Comparison of ENCODE assay signal across 8 cellular contexts in genomic region chrX:75273483-75273882, GRCh38. TPM values are rescaled to one million over a fixed set of nuclear protein-coding genes. Genes with fewer than 3 reads are reported as not detected.
DNase-seq lines count a peak whose midpoint lies in the region; ATAC-seq and TF ChIP-seq lines count a peak whose summit lies in the region.

No MANE protein-coding gene starts in this region.

- intact Hi-C loops in Panc1 (cut with micrococcal nuclease; ENCODE audit: unreplicated experiment), result no loop called here

- H3K27ac ChIP-seq in Panc1 (ENCODE audit: low read length) (peak overlapping the region; percentile 39; the same call in 1 of the 2 replicates), epithelial cell of prostate (peak overlapping the region; percentile 69), neural cell (ENCODE audit: low read length) (no peak overlapping the region)

- CTCF ChIA-PET in Panc1 (lab: Charles Lee), result no interaction called here

- H3K9me2 ChIP-seq in neural cell (ENCODE audit: insufficient read depth, low read length), result no peaks in the 10 kb centered on the region

- no TSS peak for BruUV-seq in Panc1 (replicated peaks; lab: Mats Ljungman, UMichigan)

- no peaks in the 10 kb centered on the region for H3F3A ChIP-seq in neural cell (ENCODE audit: insufficient read depth, low read length, poor library complexity, severe bottlenecking)

- H3K4me3 ChIP-seq in HFF-Myc (replicated peaks; ENCODE audit: low read depth, low read length) (peak overlapping the region; percentile 66), Panc1 (ENCODE audit: low read depth in 2 of 2, low read length in 2 of 2) (peak overlapping the region; percentile 84 to 93), neural cell (ENCODE audit: low read length) (peak overlapping the region; percentile 83)

- H3K4me1 ChIP-seq in Panc1 (ENCODE audit: control insufficient read depth, insufficient read depth, low read length), result peaks cover 8% of the 10 kb centered on the region; the same call in 1 of the 2 replicates

- TF ChIP-seq RAD21 in neural cell (conservative IDR thresholded peaks at IDR 0.05), result no peak

- no peaks in the 10 kb centered on the region for H4K20me1 ChIP-seq in neural cell (ENCODE audit: insufficient read depth)

- H2AFZ ChIP-seq in neural cell (ENCODE audit: low read depth, low read length), result no peak overlapping the region

- TF ChIP-seq CTCF in GM13976 (IDR thresholded peaks at IDR 0.05; ENCODE audit: borderline replicate concordance, control extremely low read depth, extremely low read depth, insufficient read depth, missing control alignments) (no peak), HFF-Myc (IDR thresholded peaks at IDR 0.05; ENCODE audit: low read depth, low read length, missing control alignments) (no peak), Panc1 (IDR thresholded peaks at IDR 0.05) (no peak), neural cell (IDR thresholded peaks at IDR 0.05; ENCODE audit: poor library complexity, severe bottlenecking) (no peak)

- peak; percentile 40; the same call in 1 of the 2 replicates for ATAC-seq in Panc1

- peak; percentile 3 for DNase-seq in GM13976 (ENCODE audit: low spot score)
- DNase-seq in HFF-Myc (ENCODE audit: extremely low read depth, low read depth), result no peak
- DNase-seq in Panc1 (ENCODE audit: low read depth, low spot score), result no peak
- DNase-seq in epithelial cell of prostate (ENCODE audit: low read depth, low spot score), result no peak
- no peak for DNase-seq in iPS-NIHi11 (ENCODE audit: low spot score)
- no peak for DNase-seq in NCI-H1048 (lab: John Stamatoyannopoulos, UW)
- no peak for DNase-seq in dedifferentiated amniotic fluid mesenchymal stem cell (ENCODE audit: extremely low spot score)

- H3K9ac ChIP-seq in neural cell (ENCODE audit: low read length), result peak overlapping the region; percentile 20

- no peak overlapping the region for H3K4me2 ChIP-seq in neural cell (ENCODE audit: low read length)

- in situ Hi-C loops in GM13976 (cut with MboI; ENCODE audit: low sequenced_read_pairs, unreplicated experiment), result no loop called here
- in situ Hi-C loops in Panc1 (cut with HindIII; ENCODE audit: low pct_unique_long_range_greater_than_20kb, low sequenced_read_pairs), result no loop called here

- H3K9me3 ChIP-seq in Panc1 (ENCODE audit: control insufficient read depth, insufficient read depth, low read depth, low read length) (no peaks in the 10 kb centered on the region), neural cell (ENCODE audit: low read length) (no peaks in the 10 kb centered on the region)

- H3K79me2 ChIP-seq in neural cell (replicated peaks; ENCODE audit: insufficient read depth, low read length), result peaks cover 12% of the 10 kb centered on the region

- TF ChIP-seq EP300 in neural cell (conservative IDR thresholded peaks at IDR 0.05; ENCODE audit: poor library complexity, severe bottlenecking), result no peak

- POLR2A ChIA-PET in Panc1 (lab: Charles Lee), result no interaction called here

- H3K27me3 ChIP-seq in Panc1 (ENCODE audit: control insufficient read depth, insufficient read depth, low read length) (no peaks in the 10 kb centered on the region), neural cell (ENCODE audit: insufficient read depth, low read depth, low read length) (no peaks in the 10 kb centered on the region)

- no peaks in the 10 kb centered on the region; the same call in 1 of the 2 replicates for H3K36me3 ChIP-seq in Panc1 (ENCODE audit: control insufficient read depth, insufficient read depth, low read length)
- no peaks in the 10 kb centered on the region for H3K36me3 ChIP-seq in neural cell (ENCODE audit: insufficient read depth, low read length)

TF ChIP-seq in neural cell, 6 proteins besides CTCF, POLR2A, EP300 and RAD21:
- no peak for TF ChIP-seq MXI1 (conservative IDR thresholded peaks at IDR 0.05; ENCODE audit: poor library complexity, severe bottlenecking)
- TF ChIP-seq TAF1 (IDR thresholded peaks at IDR 0.05; ENCODE audit: low read depth), result no peak
- TF ChIP-seq SMC3 (conservative IDR thresholded peaks at IDR 0.05; ENCODE audit: poor library complexity), result no peak
- no peak for TF ChIP-seq REST (IDR thresholded peaks at IDR 0.05; ENCODE audit: borderline replicate concordance)
- TF ChIP-seq EZH2 (IDR thresholded peaks at IDR 0.05; ENCODE audit: borderline replicate concordance, insufficient read depth, low read length, poor library complexity, severe bottlenecking), result no peak
- no peak for TF ChIP-seq POLR2AphosphoS5 (IDR thresholded peaks at IDR 0.05)

RNA-seq across cellular contexts. Expression of gene UPRT, which starts 0.4 kb away (rescaled TPM):
- total RNA-seq in Panc1 (2021; ENCODE audit: unreplicated experiment), result 6.8 TPM
- polyA plus RNA-seq in Panc1 (2012; ENCODE audit: insufficient read length), result 11.7 TPM
- polyA plus RNA-seq in neural cell, result 23.6 and 32.3 TPM in 2 replicates
- polyA minus RNA-seq in neural cell, result 32.6 and 43.3 TPM in 2 replicates
